13 cellular contexts compared by ENCODE assay signal in the genomic region with DNA sequence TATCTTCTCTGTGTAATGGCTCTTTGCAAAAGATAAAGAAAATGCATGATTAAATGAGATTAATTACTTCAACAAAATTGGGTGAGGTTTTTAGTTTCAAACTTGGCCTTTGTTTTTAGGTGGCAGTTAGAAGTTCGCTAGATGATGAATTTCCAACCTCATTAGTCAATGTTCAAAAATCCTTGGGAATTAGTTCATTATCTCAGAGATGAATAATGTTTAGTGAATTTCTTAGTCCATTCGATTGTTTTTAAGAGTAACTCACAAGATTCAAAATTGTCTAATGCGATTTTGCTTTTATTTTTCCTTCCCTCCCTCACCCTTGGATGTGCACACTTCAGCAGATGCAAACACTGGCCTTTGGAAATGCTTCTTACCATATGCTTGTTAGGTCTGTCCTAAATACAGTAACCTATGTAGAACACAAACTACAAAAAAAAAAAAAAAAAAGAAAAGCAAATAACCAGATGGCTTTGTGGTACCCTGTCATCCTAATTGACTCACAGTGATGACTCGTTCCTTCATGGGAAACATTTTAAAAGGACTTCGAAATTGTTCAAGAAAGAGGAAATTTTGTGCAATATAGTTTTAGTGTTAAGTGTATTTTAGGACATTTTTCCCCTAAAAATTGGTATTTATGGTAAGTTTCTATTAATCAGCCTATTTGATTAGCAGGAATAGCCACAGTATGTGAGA.
DNase-seq lines count a peak whose midpoint lies in the region; ATAC-seq, FAIRE-seq and TF ChIP-seq lines count a peak whose summit lies in the region.
"Had no signal": no experiment of that assay in that cellular context is flagged by ENCODE, and none has a peak within 500 bp of the region (broad histone marks: within the 10 kb centered on the region; RNA-seq: fewer than 3 reads in every experiment).

No MANE protein-coding gene starts in this region.

- no peak for TF ChIP-seq CTCF in A673 (conservative IDR thresholded peaks at IDR 0.05; ENCODE audit: low read depth, low read length)
- TF ChIP-seq CTCF in gastroesophageal sphincter (IDR thresholded peaks at IDR 0.05) = no peak

- no peak for ATAC-seq in gastroesophageal sphincter
- no peak for ATAC-seq in GM18858 (IDR thresholded peaks at IDR 0.05; ENCODE audit: unreplicated experiment)
- no peak for ATAC-seq in GM21737 (IDR thresholded peaks at IDR 0.05; ENCODE audit: unreplicated experiment)
- ATAC-seq in HG03196 (IDR thresholded peaks at IDR 0.05; ENCODE audit: unreplicated experiment) = no peak
- ATAC-seq in HG03342 (IDR thresholded peaks at IDR 0.05; ENCODE audit: unreplicated experiment) = no peak
- ATAC-seq: naive thymus-derived CD4-positive, alpha-beta T cell had no signal

- H3K9me3 ChIP-seq in A673 (ENCODE audit: low read depth, low read length, poor library complexity, severe bottlenecking) (no peaks in the 10 kb centered on the region), gastroesophageal sphincter (no peaks in the 10 kb centered on the region)
- H3K9me3 ChIP-seq: transverse colon had no signal

- 26 to 48% methylated on average over 5 of the region's 5 CpGs for WGBS in gastroesophageal sphincter (ENCODE audit: low coverage in 1 of 2), 2 donors

- H3K4me3 ChIP-seq in A673 (ENCODE audit: low read depth, low read length, poor library complexity, severe bottlenecking) (no peak overlapping the region), gastroesophageal sphincter (no peak overlapping the region)
- H3K4me3 ChIP-seq: hepatocyte, transverse colon had no signal

- POLR2A ChIA-PET in A673 (lab: Charles Lee; ENCODE audit: low non-redundant PET) = no interaction called here

- FAIRE-seq in RCC 7860 (lab: Jason Lieb, UNC) = peak; percentile 55

- intact Hi-C loops in A673 (cut with micrococcal nuclease; ENCODE audit: unreplicated experiment) = loop anchor here (10.0 kb wide), 1 partner anchor 279 kb away; the partner anchor contains the start of gene FYN

- no peak overlapping the region for H3K27ac ChIP-seq in A673 (ENCODE audit: low read depth, low read length, poor library complexity, severe bottlenecking)
- peak overlapping the region in 3 of 4 donors; percentile 48 to 71 (median 66) for H3K27ac ChIP-seq in gastroesophageal sphincter
- H3K27ac ChIP-seq: hepatocyte had no signal

- BruUV-seq in A673 (replicated peaks; lab: Mats Ljungman, UMichigan) = no TSS peak

- no peaks in the 10 kb centered on the region for H3K27me3 ChIP-seq in A673 (replicated peaks; ENCODE audit: insufficient read depth, low read depth, low read length, poor library complexity)
- no peaks in the 10 kb centered on the region for H3K27me3 ChIP-seq in gastroesophageal sphincter
- H3K27me3 ChIP-seq: hepatocyte, transverse colon had no signal

- H3K36me3 ChIP-seq in A673 (ENCODE audit: insufficient read depth, low read length, poor library complexity, severe bottlenecking) (no peaks in the 10 kb centered on the region), gastroesophageal sphincter (peaks cover 0 to 71% of the 10 kb centered on the region in 2 donors)
- H3K36me3 ChIP-seq: transverse colon had no signal

- H3K4me1 ChIP-seq in A673 (ENCODE audit: insufficient read depth, low read length, poor library complexity, severe bottlenecking) (peaks cover 9% of the 10 kb centered on the region), gastroesophageal sphincter (peaks cover 7 to 48% (median 20%) of the 10 kb centered on the region in 3 donors)

- DNase-seq in A673 (ENCODE audit: low spot score) (peak; percentile 40), ELR (ENCODE audit: low read depth) (peak; percentile 93), RCC 7860 (ENCODE audit: low spot score) (no peak)
- DNase-seq: Karpas-422; naive thymus-derived CD4-positive, alpha-beta T cell; stimulated activated CD4-positive, alpha-beta T cell treated with anti-CD3 and anti-CD28 coated beads, Interleukin-1b, Interleukin-23, amount 100 ng/mL, for 48 hours; transverse colon had no signal

- TF ChIP-seq POLR2A in gastroesophageal sphincter (IDR thresholded peaks at IDR 0.05) = no peak

- CTCF ChIA-PET in A673 (lab: Charles Lee) = no interaction called here

- no peak for TF ChIP-seq EP300 in gastroesophageal sphincter (IDR thresholded peaks at IDR 0.05)
